12 cellular contexts compared by ENCODE assay signal in the genomic region with DNA sequence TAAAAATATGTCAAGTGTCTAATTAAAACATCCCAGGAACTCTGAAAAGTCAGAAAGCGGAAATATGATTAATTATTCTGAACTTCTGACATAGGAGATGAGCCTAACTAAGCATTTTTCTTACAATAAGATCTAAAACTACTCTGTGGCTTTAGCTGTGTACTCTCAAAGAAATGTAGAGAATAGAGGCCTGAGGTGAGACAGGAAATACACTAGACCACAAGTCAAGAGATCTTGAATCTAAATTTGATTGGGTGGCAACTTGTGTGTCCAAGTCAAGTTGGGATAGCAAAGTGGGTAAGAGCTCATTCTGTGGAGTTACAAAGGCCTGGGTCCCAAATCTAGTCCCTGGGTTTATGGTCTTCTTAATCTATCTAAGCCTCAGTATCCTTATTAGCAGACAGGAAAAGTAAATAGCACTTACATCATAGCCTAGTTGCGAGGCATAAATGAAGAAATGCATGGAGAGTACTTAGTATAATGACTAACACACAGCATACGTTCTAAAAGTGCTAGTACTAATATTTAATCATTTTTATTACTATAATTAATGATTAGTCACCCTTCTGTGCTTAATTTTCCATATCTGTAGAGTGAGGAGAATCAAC. TPM values are rescaled to one million over a fixed set of nuclear protein-coding genes. Genes with fewer than 3 reads are reported as not detected.
A peak's percentile ranks its signal among the peaks of the same experiment; 100 is the strongest.
DNase-seq lines count a peak whose midpoint lies in the region; ATAC-seq and TF ChIP-seq lines count a peak whose summit lies in the region.
"Had no signal": no experiment of that assay in that cellular context is flagged by ENCODE, and none has a peak within 500 bp of the region (broad histone marks: within the 10 kb centered on the region; RNA-seq: fewer than 3 reads in every experiment).

No MANE protein-coding gene starts in this region.

- H3K9me3 Mint-ChIP-seq in activated T-cell treated with anti-CD3 and anti-CD28 coated beads, Interleukin-2, amount 50 U/mL, for 72 hours, result no peaks in the 10 kb centered on the region
- H3K9me3 Mint-ChIP-seq in activated naive CD8-positive, alpha-beta T cell treated with anti-CD3 and anti-CD28 coated beads, Interleukin-2, amount 10 ng/mL, durations not matched to agents 7 days and 5 days, result no peaks in the 10 kb centered on the region
- H3K9me3 Mint-ChIP-seq: mesothelial cell of epicardium had no signal

- TF ChIP-seq CTCF in upper lobe of right lung (IDR thresholded peaks at IDR 0.05), result no peak
- TF ChIP-seq CTCF in GM10266 (IDR thresholded peaks at IDR 0.05; ENCODE audit: control insufficient read depth, insufficient read depth, low read depth, missing control alignments), result no peak

- no peak for DNase-seq in activated T-cell treated with anti-CD3 and anti-CD28 coated beads, Interleukin-2, amount 50 U/mL, for 72 hours
- no peak for DNase-seq in activated T-cell treated with anti-CD3 and anti-CD28 coated beads for 4 hours
- peak; percentile 14 for DNase-seq in KBM-7
- DNase-seq in activated naive CD8-positive, alpha-beta T cell treated with anti-CD3 and anti-CD28 coated beads, Interleukin-2, amount 10 ng/mL, durations not matched to agents 7 days and 5 days, result no peak
- DNase-seq in upper lobe of right lung, result no peak
- DNase-seq in COR-L47 (lab: John Stamatoyannopoulos, UW), result no peak
- DNase-seq in GM10266 (ENCODE audit: extremely low spot score), result no peak
- DNase-seq: pancreas, WERI-Rb-1 had no signal

- H3K4me1 ChIP-seq in upper lobe of right lung, result peaks cover 9% of the 10 kb centered on the region
- H3K4me1 ChIP-seq: pancreas had no signal

- no peaks in the 10 kb centered on the region for H3K27me3 ChIP-seq in upper lobe of right lung
- H3K27me3 ChIP-seq: pancreas had no signal

- in situ Hi-C loops in KBM-7 (cut with MboI; ENCODE audit: low pct_unique_long_range_greater_than_20kb, low sequenced_read_pairs), result no loop called here

- H3K4me3 Mint-ChIP-seq in activated T-cell treated with anti-CD3 and anti-CD28 coated beads, Interleukin-2, amount 50 U/mL, for 72 hours, result peak overlapping the region in 1 of 2 donors; percentile 37
- peak overlapping the region; percentile 60 for H3K4me3 Mint-ChIP-seq in activated naive CD8-positive, alpha-beta T cell treated with anti-CD3 and anti-CD28 coated beads, Interleukin-2, amount 10 ng/mL, durations not matched to agents 7 days and 5 days
- H3K4me3 Mint-ChIP-seq: mesothelial cell of epicardium had no signal

- H3K27ac ChIP-seq in upper lobe of right lung, result no peak overlapping the region
- H3K27ac ChIP-seq: pancreas, WERI-Rb-1 had no signal

- peak; percentile 62 to 72 for ATAC-seq in activated T-cell treated with anti-CD3 and anti-CD28 coated beads, Interleukin-2, amount 50 U/mL, for 72 hours (replicated peaks in 1 of 2)
- peak; percentile 86 for ATAC-seq in activated naive CD8-positive, alpha-beta T cell treated with anti-CD3 and anti-CD28 coated beads, Interleukin-2, amount 10 ng/mL, durations not matched to agents 7 days and 5 days (ENCODE audit: low read depth)
- ATAC-seq in upper lobe of right lung (peak; percentile 39), HG02678 (IDR thresholded peaks at IDR 0.05; ENCODE audit: unreplicated experiment) (no peak)
- ATAC-seq: pancreas had no signal

- no peaks in the 10 kb centered on the region for H3K36me3 ChIP-seq in upper lobe of right lung
- H3K36me3 ChIP-seq: pancreas, WERI-Rb-1 had no signal

- peaks cover 49% of the 10 kb centered on the region for H3K4me1 Mint-ChIP-seq in activated T-cell treated with anti-CD3 and anti-CD28 coated beads, Interleukin-2, amount 50 U/mL, for 72 hours (ENCODE audit: low read depth)
- peaks cover 52% of the 10 kb centered on the region for H3K4me1 Mint-ChIP-seq in activated naive CD8-positive, alpha-beta T cell treated with anti-CD3 and anti-CD28 coated beads, Interleukin-2, amount 10 ng/mL, durations not matched to agents 7 days and 5 days

- POLR2A ChIA-PET in activated naive CD8-positive, alpha-beta T cell treated with anti-CD3 and anti-CD28 coated beads, Interleukin-2, amount 10 ng/mL, durations not matched to agents 7 days and 5 days (lab: Charles Lee), result interaction anchor here (1.0 to 2.4 kb wide), 7 partner anchors 9 to 94 kb away, joined by 3 to 23 read pairs (median 6); a partner anchor contains a TSS

- no peaks in the 10 kb centered on the region for H3K36me3 Mint-ChIP-seq in activated T-cell treated with anti-CD3 and anti-CD28 coated beads, Interleukin-2, amount 50 U/mL, for 72 hours (ENCODE audit: insufficient read depth in 2 of 2)
- H3K36me3 Mint-ChIP-seq in activated naive CD8-positive, alpha-beta T cell treated with anti-CD3 and anti-CD28 coated beads, Interleukin-2, amount 10 ng/mL, durations not matched to agents 7 days and 5 days, result peaks cover 4% of the 10 kb centered on the region
- H3K36me3 Mint-ChIP-seq: mesothelial cell of epicardium had no signal

- intact Hi-C loops in upper lobe of right lung (cut with DNase I), result no loop called here

- H3K9me3 ChIP-seq in upper lobe of right lung, result no peaks in the 10 kb centered on the region
- H3K9me3 ChIP-seq: pancreas had no signal

- no peak overlapping the region for H3K4me3 ChIP-seq in upper lobe of right lung
- H3K4me3 ChIP-seq: pancreas had no signal

- H3K27ac Mint-ChIP-seq in activated T-cell treated with anti-CD3 and anti-CD28 coated beads, Interleukin-2, amount 50 U/mL, for 72 hours, result peak overlapping the region; percentile 41
- peak overlapping the region; percentile 78 for H3K27ac Mint-ChIP-seq in activated naive CD8-positive, alpha-beta T cell treated with anti-CD3 and anti-CD28 coated beads, Interleukin-2, amount 10 ng/mL, durations not matched to agents 7 days and 5 days
- H3K27ac Mint-ChIP-seq: mesothelial cell of epicardium had no signal

- no peaks in the 10 kb centered on the region for H3K27me3 Mint-ChIP-seq in activated T-cell treated with anti-CD3 and anti-CD28 coated beads, Interleukin-2, amount 50 U/mL, for 72 hours (ENCODE audit: low read depth)
- no peaks in the 10 kb centered on the region for H3K27me3 Mint-ChIP-seq in activated naive CD8-positive, alpha-beta T cell treated with anti-CD3 and anti-CD28 coated beads, Interleukin-2, amount 10 ng/mL, durations not matched to agents 7 days and 5 days

RNA-seq across cellular contexts. Expression of a gene that starts 9.4 kb away (rescaled TPM):
- 1 to 10 TPM; 1.0 to 2.5 TPM for total RNA-seq in activated T-cell treated with anti-CD3 and anti-CD28 coated beads, Interleukin-2, amount 50 U/mL, for 72 hours
- total RNA-seq in activated naive CD8-positive, alpha-beta T cell treated with anti-CD3 and anti-CD28 coated beads, Interleukin-2, amount 10 ng/mL, durations not matched to agents 7 days and 5 days, result 1 to 10 TPM; 1.5 to 1.6 TPM
- total RNA-seq in upper lobe of right lung, result 0.29 TPM
- total RNA-seq: cardiac septum had no signal

RNA-seq across cellular contexts. Expression of a gene that starts 20.3 kb away (rescaled TPM):
- 100 to 1,000 TPM; 834 to 955 TPM for total RNA-seq in activated T-cell treated with anti-CD3 and anti-CD28 coated beads, Interleukin-2, amount 50 U/mL, for 72 hours
- 1,000 to 10,000 TPM in 1 of 2 experiments, 100 to 1,000 TPM in 1; 965 to 1,009 TPM for total RNA-seq in activated naive CD8-positive, alpha-beta T cell treated with anti-CD3 and anti-CD28 coated beads, Interleukin-2, amount 10 ng/mL, durations not matched to agents 7 days and 5 days
- 234 TPM for total RNA-seq in upper lobe of right lung
